ENCODE assay signal across 21 cellular contexts in genomic region chr6:151721141-151721540, GRCh38.
"Had no signal": no experiment of that assay in that cellular context is flagged by ENCODE, and none has a peak within 500 bp of the region (broad histone marks: within the 10 kb centered on the region; RNA-seq: fewer than 3 reads in every experiment).

No MANE protein-coding gene starts in this region.

- H3K4me3 Mint-ChIP-seq: activated T-helper 17 cell treated with anti-CD3 and anti-CD28 coated beads, Interleukin-2, amount 50 U/mL, for 72 hours; memory B cell; naive thymus-derived CD8-positive, alpha-beta T cell; T-helper 2 cell treated with Interferon-gamma antibody and Interleukin-4, amounts not matched to agents 5 μg/mL and 100 μg/mL, for 36 hours had no signal

- H3K4me3 ChIP-seq: ascending aorta, breast epithelium, left ventricle myocardium inferior, mucosa of descending colon, transverse colon had no signal

- H3K36me3 ChIP-seq: ascending aorta, breast epithelium, left ventricle myocardium inferior, neutrophil, transverse colon had no signal

- H3K9me3 ChIP-seq: ascending aorta, breast epithelium, left ventricle myocardium inferior, mucosa of descending colon, neutrophil, transverse colon had no signal

- H3K27me3 Mint-ChIP-seq: memory B cell had no signal

- H3K27ac ChIP-seq: ascending aorta, breast epithelium, epithelial cell of prostate, left ventricle myocardium inferior, neutrophil, transverse colon had no signal

- H3K9me3 Mint-ChIP-seq: memory B cell; T-helper 2 cell treated with Interferon-gamma antibody and Interleukin-4, amounts not matched to agents 5 μg/mL and 100 μg/mL, for 36 hours had no signal

- ATAC-seq: activated T-helper 17 cell treated with anti-CD3 and anti-CD28 coated beads, Interleukin-2, amount 50 U/mL, for 72 hours; mucosa of descending colon; naive thymus-derived CD8-positive, alpha-beta T cell had no signal

- H3K4me1 ChIP-seq: ascending aorta, breast epithelium, left ventricle myocardium inferior, transverse colon had no signal

- DNase-seq: activated CD4-positive, alpha-beta T cell treated with anti-CD3 and anti-CD28 coated beads, Interleukin-2, amount 50 U/mL, for 1 hour; activated naive CD4-positive, alpha-beta T cell treated with Interleukin-2 at 50 U/mL for 16 hours; cerebellar nuclear complex; effector CD8-positive, alpha-beta T cell; glutamatergic neuron; left ventricle myocardium inferior; mucosa of descending colon; naive thymus-derived CD8-positive, alpha-beta T cell; posterior cingulate gyrus; retina; stimulated activated CD4-positive, alpha-beta T cell treated with anti-CD3 and anti-CD28 coated beads, Interleukin-4, amount 100 ng/mL, for 1 hour; stimulated activated naive CD4-positive, alpha-beta T cell; substantia nigra; transverse colon had no signal

- H3K27ac Mint-ChIP-seq: activated T-helper 17 cell treated with anti-CD3 and anti-CD28 coated beads, Interleukin-2, amount 50 U/mL, for 72 hours; T-helper 2 cell treated with Interferon-gamma antibody and Interleukin-4, amounts not matched to agents 5 μg/mL and 100 μg/mL, for 36 hours had no signal

- H3K27me3 ChIP-seq: ascending aorta, breast epithelium, neutrophil, transverse colon had no signal

- H3K36me3 Mint-ChIP-seq: memory B cell; naive thymus-derived CD8-positive, alpha-beta T cell had no signal
